ENCODE assay signal across 18 cellular contexts in genomic region chr10:60380781-60381180, GRCh38. TPM values are rescaled to one million over a fixed set of nuclear protein-coding genes. Genes with fewer than 3 reads are reported as not detected.
A peak's percentile ranks its signal among the peaks of the same experiment; 100 is the strongest.
DNase-seq lines count a peak whose midpoint lies in the region; ATAC-seq and TF ChIP-seq lines count a peak whose summit lies in the region.
"Had no signal": no experiment of that assay in that cellular context is flagged by ENCODE, and none has a peak within 500 bp of the region (broad histone marks: within the 10 kb centered on the region; RNA-seq: fewer than 3 reads in every experiment).

No MANE protein-coding gene starts in this region.

- peak overlapping the region; percentile 44 for H3K4me3 ChIP-seq in DOHH2 (ENCODE audit: low read length)
- H3K4me3 ChIP-seq in OCI-LY1 (ENCODE audit: low read depth, low read length, poor library complexity, severe bottlenecking), result no peak overlapping the region
- H3K4me3 ChIP-seq: A549; BLaER1 treated with 17β-estradiol and CSF1 and Interleukin-3, amounts not matched to agents 10 nM and 100 nM had no signal

- peaks cover 26% of the 10 kb centered on the region for H3K4me1 Mint-ChIP-seq in mesothelial cell of epicardium

- H3K9me2 ChIP-seq in DOHH2 (replicated peaks; ENCODE audit: control insufficient read depth, low read length), result no peaks in the 10 kb centered on the region
- H3K9me2 ChIP-seq in OCI-LY1 (ENCODE audit: low read depth, low read length), result no peaks in the 10 kb centered on the region

- H4K20me1 ChIP-seq in DOHH2 (ENCODE audit: control insufficient read depth, insufficient read depth, low read depth, low read length) (no peaks in the 10 kb centered on the region), OCI-LY1 (ENCODE audit: insufficient read depth, low read length) (no peaks in the 10 kb centered on the region)
- H4K20me1 ChIP-seq: BLaER1 treated with 17β-estradiol and CSF1 and Interleukin-3, amounts not matched to agents 10 nM and 100 nM had no signal

- peaks cover 14% of the 10 kb centered on the region for H3K9me3 Mint-ChIP-seq in mesothelial cell of epicardium
- H3K9me3 Mint-ChIP-seq: CD4-positive, alpha-beta T cell; CD8-positive, alpha-beta T cell had no signal

- TF ChIP-seq CTCF in DOHH2 (IDR thresholded peaks at IDR 0.05; ENCODE audit: low read depth, low read length, poor library complexity, severe bottlenecking), result no peak
- TF ChIP-seq CTCF in OCI-LY1 (IDR thresholded peaks at IDR 0.05; ENCODE audit: low read length), result no peak
- no peak for TF ChIP-seq CTCF in mesothelial cell of epicardium (IDR thresholded peaks at IDR 0.05; ENCODE audit: unreplicated experiment)

- H3K36me3 ChIP-seq in DOHH2 (ENCODE audit: control insufficient read depth, low read length) (peaks cover 44% of the 10 kb centered on the region), OCI-LY1 (ENCODE audit: insufficient read depth, low read length) (no peaks in the 10 kb centered on the region)
- H3K36me3 ChIP-seq: BLaER1 treated with 17β-estradiol and CSF1 and Interleukin-3, amounts not matched to agents 10 nM and 100 nM had no signal

- H3K79me2 ChIP-seq in DOHH2 (ENCODE audit: control insufficient read depth, low read length) (peaks cover 99% of the 10 kb centered on the region), OCI-LY1 (ENCODE audit: insufficient read depth, low read length) (peaks cover 97% of the 10 kb centered on the region)

- peaks cover 98% of the 10 kb centered on the region for H3K4me1 ChIP-seq in DOHH2 (ENCODE audit: control insufficient read depth, low read length)
- H3K4me1 ChIP-seq in OCI-LY1 (ENCODE audit: insufficient read depth, low read length, severe bottlenecking), result peaks cover 95% of the 10 kb centered on the region

- no peaks in the 10 kb centered on the region for H3K9me3 ChIP-seq in DOHH2 (ENCODE audit: control insufficient read depth, insufficient read depth, low read length)
- no peaks in the 10 kb centered on the region for H3K9me3 ChIP-seq in OCI-LY1 (ENCODE audit: low read length)
- H3K9me3 ChIP-seq: A549; BLaER1 treated with 17β-estradiol and CSF1 and Interleukin-3, amounts not matched to agents 10 nM and 100 nM; Caco-2 had no signal

- ATAC-seq in HG03457 (IDR thresholded peaks at IDR 0.05; ENCODE audit: unreplicated experiment), result no peak
- ATAC-seq: A549; CD8-positive, alpha-beta T cell had no signal

- peak overlapping the region; percentile 18 for H3K27ac Mint-ChIP-seq in mesothelial cell of epicardium
- H3K27ac Mint-ChIP-seq: B cell; CD4-positive, alpha-beta T cell; CD8-positive, alpha-beta T cell had no signal

- no peak overlapping the region for H3K4me3 Mint-ChIP-seq in mesothelial cell of epicardium
- H3K4me3 Mint-ChIP-seq: B cell; CD4-positive, alpha-beta T cell; CD8-positive, alpha-beta T cell had no signal

- DNase-seq in mesothelial cell of epicardium (ENCODE audit: low spot score in 2 of 2, unreplicated experiment in 2 of 2) (no peak), RPMI8226 (no peak)
- DNase-seq: AML-193; Caco-2; Calu3; CD4-positive, alpha-beta T cell; CD8-positive, alpha-beta T cell; DMS79 treated with DMSO at 0.1 percent for 48 hours; EL; GF-D8 had no signal

- H3K27ac ChIP-seq in DOHH2 (ENCODE audit: low read depth, low read length) (peak overlapping the region; percentile 21), OCI-LY1 (ENCODE audit: low read depth, low read length, poor library complexity, severe bottlenecking) (peak overlapping the region; percentile 22)
- H3K27ac ChIP-seq: 22Rv1; A549; BLaER1 treated with 17β-estradiol and CSF1 and Interleukin-3, amounts not matched to agents 10 nM and 100 nM; C4-2B had no signal

- H2AFZ ChIP-seq in OCI-LY1 (ENCODE audit: low read length), result no peak overlapping the region

- no peaks in the 10 kb centered on the region for H3K27me3 Mint-ChIP-seq in mesothelial cell of epicardium (ENCODE audit: low read depth)
- H3K27me3 Mint-ChIP-seq: B cell; CD4-positive, alpha-beta T cell had no signal

- H3K4me2 ChIP-seq in DOHH2 (ENCODE audit: low read length) (peak overlapping the region; percentile 91), OCI-LY1 (ENCODE audit: low read length) (no peak overlapping the region)
- H3K4me2 ChIP-seq: A549; BLaER1 treated with 17β-estradiol and CSF1 and Interleukin-3, amounts not matched to agents 10 nM and 100 nM had no signal

- H3F3A ChIP-seq in DOHH2 (ENCODE audit: control insufficient read depth, insufficient read depth) (peaks cover 16% of the 10 kb centered on the region), OCI-LY1 (ENCODE audit: insufficient read depth, low read length) (no peaks in the 10 kb centered on the region)

- no peak overlapping the region for H3K9ac ChIP-seq in OCI-LY1 (ENCODE audit: low read length)
- H3K9ac ChIP-seq: BLaER1 treated with 17β-estradiol and CSF1 and Interleukin-3, amounts not matched to agents 10 nM and 100 nM had no signal

- H3K36me3 Mint-ChIP-seq in mesothelial cell of epicardium, result peaks cover 8% of the 10 kb centered on the region
- H3K36me3 Mint-ChIP-seq: CD8-positive, alpha-beta T cell had no signal

- H3K27me3 ChIP-seq in DOHH2 (ENCODE audit: control insufficient read depth, low read length) (no peaks in the 10 kb centered on the region), OCI-LY1 (ENCODE audit: insufficient read depth, low read length) (no peaks in the 10 kb centered on the region)
- H3K27me3 ChIP-seq: BLaER1 treated with 17β-estradiol and CSF1 and Interleukin-3, amounts not matched to agents 10 nM and 100 nM had no signal

RNA-seq across cellular contexts. Expression of gene ANK3, which starts 8.9 kb away (rescaled TPM):
- 242 to 270 TPM (median 243 TPM) in 3 replicates for total RNA-seq in mesothelial cell of epicardium
